1 cellular context compared by ENCODE assay signal in the genomic region with DNA sequence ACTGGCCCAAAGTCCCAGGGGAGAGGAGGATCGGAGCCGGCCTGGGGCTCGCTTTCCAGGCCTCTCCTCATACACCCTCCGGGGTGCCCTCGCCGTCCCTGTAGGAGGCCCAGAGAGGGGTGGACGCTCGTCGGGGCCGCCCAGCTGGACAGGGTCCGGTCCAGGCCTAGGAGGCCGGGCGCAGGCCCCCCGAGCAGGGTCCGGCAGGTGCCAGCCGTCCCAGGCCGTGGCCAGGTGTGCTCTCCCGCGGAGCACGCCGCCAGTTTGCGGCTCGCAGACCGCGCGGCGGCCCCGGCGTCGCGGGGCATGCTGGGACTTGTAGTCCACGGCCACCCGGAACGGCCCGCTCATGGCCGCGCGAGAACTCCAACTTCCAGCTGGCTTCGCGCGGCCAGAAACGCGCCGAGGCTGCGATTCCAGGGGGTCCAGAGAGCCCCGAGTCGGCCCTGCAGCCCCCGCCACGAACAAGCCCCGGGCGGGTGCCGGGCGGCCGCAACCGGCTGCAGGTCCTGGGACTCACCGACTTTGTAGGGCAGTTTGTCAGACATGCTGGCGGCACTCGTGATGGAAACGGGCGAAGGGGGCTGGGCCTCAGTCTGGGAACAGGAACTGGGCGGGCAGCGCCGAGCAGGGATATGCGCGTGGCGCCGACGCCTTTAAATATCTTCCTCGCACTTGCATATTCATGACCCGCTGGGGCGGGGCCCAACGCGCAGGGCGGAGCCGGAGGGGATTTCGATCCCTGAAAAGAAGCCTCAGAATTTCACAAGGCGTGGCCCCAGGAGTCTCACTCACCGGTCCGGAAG.
TF ChIP-seq lines count a peak whose summit lies in the region.

A gene (minus strand): TSS at position 633 of the 806 bp plus-strand sequence. CDS start 85 bp downstream, at position 548.

TF ChIP-seq in HepG2, 621 proteins besides CTCF, POLR2A, EP300 and RAD21 (continued from another document and continues in another):
- TF ChIP-seq, protein P1, sequence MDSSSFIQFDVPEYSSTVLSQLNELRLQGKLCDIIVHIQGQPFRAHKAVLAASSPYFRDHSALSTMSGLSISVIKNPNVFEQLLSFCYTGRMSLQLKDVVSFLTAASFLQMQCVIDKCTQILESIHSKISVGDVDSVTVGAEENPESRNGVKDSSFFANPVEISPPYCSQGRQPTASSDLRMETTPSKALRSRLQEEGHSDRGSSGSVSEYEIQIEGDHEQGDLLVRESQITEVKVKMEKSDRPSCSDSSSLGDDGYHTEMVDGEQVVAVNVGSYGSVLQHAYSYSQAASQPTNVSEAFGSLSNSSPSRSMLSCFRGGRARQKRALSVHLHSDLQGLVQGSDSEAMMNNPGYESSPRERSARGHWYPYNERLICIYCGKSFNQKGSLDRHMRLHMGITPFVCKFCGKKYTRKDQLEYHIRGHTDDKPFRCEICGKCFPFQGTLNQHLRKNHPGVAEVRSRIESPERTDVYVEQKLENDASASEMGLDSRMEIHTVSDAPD (CRISPR knock-in tag; IDR thresholded peaks at IDR 0.05), result peak; percentile 75; the same call in 1 of the 2 replicates
- TF ChIP-seq, protein P2, sequence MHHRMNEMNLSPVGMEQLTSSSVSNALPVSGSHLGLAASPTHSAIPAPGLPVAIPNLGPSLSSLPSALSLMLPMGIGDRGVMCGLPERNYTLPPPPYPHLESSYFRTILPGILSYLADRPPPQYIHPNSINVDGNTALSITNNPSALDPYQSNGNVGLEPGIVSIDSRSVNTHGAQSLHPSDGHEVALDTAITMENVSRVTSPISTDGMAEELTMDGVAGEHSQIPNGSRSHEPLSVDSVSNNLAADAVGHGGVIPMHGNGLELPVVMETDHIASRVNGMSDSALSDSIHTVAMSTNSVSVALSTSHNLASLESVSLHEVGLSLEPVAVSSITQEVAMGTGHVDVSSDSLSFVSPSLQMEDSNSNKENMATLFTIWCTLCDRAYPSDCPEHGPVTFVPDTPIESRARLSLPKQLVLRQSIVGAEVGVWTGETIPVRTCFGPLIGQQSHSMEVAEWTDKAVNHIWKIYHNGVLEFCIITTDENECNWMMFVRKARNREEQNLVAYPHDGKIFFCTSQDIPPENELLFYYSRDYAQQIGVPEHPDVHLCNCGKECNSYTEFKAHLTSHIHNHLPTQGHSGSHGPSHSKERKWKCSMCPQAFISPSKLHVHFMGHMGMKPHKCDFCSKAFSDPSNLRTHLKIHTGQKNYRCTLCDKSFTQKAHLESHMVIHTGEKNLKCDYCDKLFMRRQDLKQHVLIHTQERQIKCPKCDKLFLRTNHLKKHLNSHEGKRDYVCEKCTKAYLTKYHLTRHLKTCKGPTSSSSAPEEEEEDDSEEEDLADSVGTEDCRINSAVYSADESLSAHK (CRISPR knock-in tag; IDR thresholded peaks at IDR 0.05; ENCODE audit: borderline replicate concordance), result no peak
- TF ChIP-seq SRY (CRISPR knock-in tag; IDR thresholded peaks at IDR 0.05) (peak; percentile 77; the same call in 1 of the 2 replicates), U2AF1 (optimal IDR thresholded peaks at IDR 0.05; ENCODE audit: low read depth, low read length) (peak; percentile 25), NBN (conservative IDR thresholded peaks at IDR 0.05) (no peak), ZZZ3 (CRISPR knock-in tag; IDR thresholded peaks at IDR 0.05; ENCODE audit: borderline replicate concordance) (no peak), ZNF205 (CRISPR knock-in tag; IDR thresholded peaks at IDR 0.05) (peak; percentile 83), ZNF264 (CRISPR knock-in tag; IDR thresholded peaks at IDR 0.05) (peak; percentile 58; the same call in 1 of the 2 replicates), KLF16 (CRISPR knock-in tag; IDR thresholded peaks at IDR 0.05) (peak; percentile 31 to 99; a peak in 2 of 4 replicates), ZBTB8A (CRISPR knock-in tag; IDR thresholded peaks at IDR 0.05; ENCODE audit: borderline replicate concordance, low read depth) (no peak), PCBP2 (optimal IDR thresholded peaks at IDR 0.05; ENCODE audit: low read depth, low read length, poor library complexity, severe bottlenecking) (no peak), ZNF20 (CRISPR knock-in tag; IDR thresholded peaks at IDR 0.05) (peak; percentile 90; the same call in 1 of the 2 replicates), ZMAT3 (CRISPR knock-in tag; conservative IDR thresholded peaks at IDR 0.05) (peak; percentile 99), EEA1 (CRISPR knock-in tag; IDR thresholded peaks at IDR 0.05; ENCODE audit: borderline replicate concordance) (peak; percentile 100), PHF5A (CRISPR knock-in tag; IDR thresholded peaks at IDR 0.05; ENCODE audit: low read depth, unreplicated experiment) (peak; percentile 95), NFIB (CRISPR knock-in tag; IDR thresholded peaks at IDR 0.05; ENCODE audit: borderline replicate concordance) (no peak), ZNF282 (IDR thresholded peaks at IDR 0.05; ENCODE audit: partially characterized antibody) (no peak), NRL (CRISPR knock-in tag; IDR thresholded peaks at IDR 0.05; ENCODE audit: borderline replicate concordance) (peak; percentile 78; the same call in 1 of the 2 replicates), ZKSCAN5 (CRISPR knock-in tag; IDR thresholded peaks at IDR 0.05) (no peak), SP2 (CRISPR knock-in tag; IDR thresholded peaks at IDR 0.05) (peak; percentile 52), MYNN (CRISPR knock-in tag; IDR thresholded peaks at IDR 0.05; ENCODE audit: low read depth) (peak; percentile 40; the same call in 1 of the 2 replicates), TMF1 (CRISPR knock-in tag; IDR thresholded peaks at IDR 0.05; ENCODE audit: low read depth) (peak; percentile 92), SMYD3 (CRISPR knock-in tag; IDR thresholded peaks at IDR 0.05) (peak; percentile 77; the same call in 1 of the 2 replicates), RCOR2 (CRISPR knock-in tag; IDR thresholded peaks at IDR 0.05) (no peak), NCOA5 (CRISPR knock-in tag; IDR thresholded peaks at IDR 0.05) (peak; percentile 74), SNAI1 (CRISPR knock-in tag; IDR thresholded peaks at IDR 0.05; ENCODE audit: borderline replicate concordance) (peak; percentile 99), ZNF598 (CRISPR knock-in tag; IDR thresholded peaks at IDR 0.05; ENCODE audit: borderline replicate concordance) (peak; percentile 88), ZBTB42 (CRISPR knock-in tag; IDR thresholded peaks at IDR 0.05) (0 out of 2 replicates have a peak, but pooled peaks have one; percentile 79), POLR2G (IDR thresholded peaks at IDR 0.05; ENCODE audit: low read depth, low read length) (peak; percentile 98), PHB2 (IDR thresholded peaks at IDR 0.05; ENCODE audit: partially characterized antibody) (no peak), SP5 (CRISPR knock-in tag; IDR thresholded peaks at IDR 0.05; ENCODE audit: borderline replicate concordance, low read depth) (peak; percentile 54; the same call in 1 of the 2 replicates)
- TF ChIP-seq, protein P3, sequence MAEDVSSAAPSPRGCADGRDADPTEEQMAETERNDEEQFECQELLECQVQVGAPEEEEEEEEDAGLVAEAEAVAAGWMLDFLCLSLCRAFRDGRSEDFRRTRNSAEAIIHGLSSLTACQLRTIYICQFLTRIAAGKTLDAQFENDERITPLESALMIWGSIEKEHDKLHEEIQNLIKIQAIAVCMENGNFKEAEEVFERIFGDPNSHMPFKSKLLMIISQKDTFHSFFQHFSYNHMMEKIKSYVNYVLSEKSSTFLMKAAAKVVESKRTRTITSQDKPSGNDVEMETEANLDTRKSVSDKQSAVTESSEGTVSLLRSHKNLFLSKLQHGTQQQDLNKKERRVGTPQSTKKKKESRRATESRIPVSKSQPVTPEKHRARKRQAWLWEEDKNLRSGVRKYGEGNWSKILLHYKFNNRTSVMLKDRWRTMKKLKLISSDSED (CRISPR knock-in tag; IDR thresholded peaks at IDR 0.05), result no peak
- TF ChIP-seq, protein P4, sequence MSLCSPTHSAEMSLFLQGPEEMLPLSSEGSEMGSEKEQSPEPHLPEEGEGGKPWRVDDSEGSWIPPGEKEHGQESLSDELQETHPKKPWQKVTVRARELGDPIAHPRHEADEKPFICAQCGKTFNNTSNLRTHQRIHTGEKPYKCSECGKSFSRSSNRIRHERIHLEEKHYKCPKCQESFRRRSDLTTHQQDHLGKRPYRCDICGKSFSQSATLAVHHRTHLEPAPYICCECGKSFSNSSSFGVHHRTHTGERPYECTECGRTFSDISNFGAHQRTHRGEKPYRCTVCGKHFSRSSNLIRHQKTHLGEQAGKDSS (CRISPR knock-in tag; IDR thresholded peaks at IDR 0.05; ENCODE audit: borderline replicate concordance, low read depth), result peak; percentile 73
- TF ChIP-seq, protein P5, sequence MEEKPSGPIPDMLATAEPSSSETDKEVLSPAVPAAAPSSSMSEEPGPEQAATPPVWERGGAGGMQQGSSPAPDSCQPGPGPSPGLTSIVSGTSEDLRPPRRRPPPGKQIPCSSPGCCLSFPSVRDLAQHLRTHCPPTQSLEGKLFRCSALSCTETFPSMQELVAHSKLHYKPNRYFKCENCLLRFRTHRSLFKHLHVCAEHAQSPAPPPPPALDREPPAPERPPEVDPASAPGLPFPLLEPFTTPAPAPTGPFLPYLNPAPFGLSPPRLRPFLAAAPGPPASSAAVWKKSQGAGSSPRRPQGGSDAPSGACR (CRISPR knock-in tag; IDR thresholded peaks at IDR 0.05), result 0 out of 2 replicates have a peak, but pooled peaks have one; percentile 64
- TF ChIP-seq, protein P6, sequence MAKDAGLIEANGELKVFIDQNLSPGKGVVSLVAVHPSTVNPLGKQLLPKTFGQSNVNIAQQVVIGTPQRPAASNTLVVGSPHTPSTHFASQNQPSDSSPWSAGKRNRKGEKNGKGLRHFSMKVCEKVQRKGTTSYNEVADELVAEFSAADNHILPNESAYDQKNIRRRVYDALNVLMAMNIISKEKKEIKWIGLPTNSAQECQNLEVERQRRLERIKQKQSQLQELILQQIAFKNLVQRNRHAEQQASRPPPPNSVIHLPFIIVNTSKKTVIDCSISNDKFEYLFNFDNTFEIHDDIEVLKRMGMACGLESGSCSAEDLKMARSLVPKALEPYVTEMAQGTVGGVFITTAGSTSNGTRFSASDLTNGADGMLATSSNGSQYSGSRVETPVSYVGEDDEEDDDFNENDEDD (CRISPR knock-in tag; IDR thresholded peaks at IDR 0.05; ENCODE audit: borderline replicate concordance), result peak; percentile 93
- TF ChIP-seq, protein P7, sequence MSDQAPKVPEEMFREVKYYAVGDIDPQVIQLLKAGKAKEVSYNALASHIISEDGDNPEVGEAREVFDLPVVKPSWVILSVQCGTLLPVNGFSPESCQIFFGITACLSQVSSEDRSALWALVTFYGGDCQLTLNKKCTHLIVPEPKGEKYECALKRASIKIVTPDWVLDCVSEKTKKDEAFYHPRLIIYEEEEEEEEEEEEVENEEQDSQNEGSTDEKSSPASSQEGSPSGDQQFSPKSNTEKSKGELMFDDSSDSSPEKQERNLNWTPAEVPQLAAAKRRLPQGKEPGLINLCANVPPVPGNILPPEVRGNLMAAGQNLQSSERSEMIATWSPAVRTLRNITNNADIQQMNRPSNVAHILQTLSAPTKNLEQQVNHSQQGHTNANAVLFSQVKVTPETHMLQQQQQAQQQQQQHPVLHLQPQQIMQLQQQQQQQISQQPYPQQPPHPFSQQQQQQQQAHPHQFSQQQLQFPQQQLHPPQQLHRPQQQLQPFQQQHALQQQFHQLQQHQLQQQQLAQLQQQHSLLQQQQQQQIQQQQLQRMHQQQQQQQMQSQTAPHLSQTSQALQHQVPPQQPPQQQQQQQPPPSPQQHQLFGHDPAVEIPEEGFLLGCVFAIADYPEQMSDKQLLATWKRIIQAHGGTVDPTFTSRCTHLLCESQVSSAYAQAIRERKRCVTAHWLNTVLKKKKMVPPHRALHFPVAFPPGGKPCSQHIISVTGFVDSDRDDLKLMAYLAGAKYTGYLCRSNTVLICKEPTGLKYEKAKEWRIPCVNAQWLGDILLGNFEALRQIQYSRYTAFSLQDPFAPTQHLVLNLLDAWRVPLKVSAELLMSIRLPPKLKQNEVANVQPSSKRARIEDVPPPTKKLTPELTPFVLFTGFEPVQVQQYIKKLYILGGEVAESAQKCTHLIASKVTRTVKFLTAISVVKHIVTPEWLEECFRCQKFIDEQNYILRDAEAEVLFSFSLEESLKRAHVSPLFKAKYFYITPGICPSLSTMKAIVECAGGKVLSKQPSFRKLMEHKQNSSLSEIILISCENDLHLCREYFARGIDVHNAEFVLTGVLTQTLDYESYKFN (CRISPR knock-in tag; conservative IDR thresholded peaks at IDR 0.05), result peak; percentile 72
- TF ChIP-seq, protein P8, sequence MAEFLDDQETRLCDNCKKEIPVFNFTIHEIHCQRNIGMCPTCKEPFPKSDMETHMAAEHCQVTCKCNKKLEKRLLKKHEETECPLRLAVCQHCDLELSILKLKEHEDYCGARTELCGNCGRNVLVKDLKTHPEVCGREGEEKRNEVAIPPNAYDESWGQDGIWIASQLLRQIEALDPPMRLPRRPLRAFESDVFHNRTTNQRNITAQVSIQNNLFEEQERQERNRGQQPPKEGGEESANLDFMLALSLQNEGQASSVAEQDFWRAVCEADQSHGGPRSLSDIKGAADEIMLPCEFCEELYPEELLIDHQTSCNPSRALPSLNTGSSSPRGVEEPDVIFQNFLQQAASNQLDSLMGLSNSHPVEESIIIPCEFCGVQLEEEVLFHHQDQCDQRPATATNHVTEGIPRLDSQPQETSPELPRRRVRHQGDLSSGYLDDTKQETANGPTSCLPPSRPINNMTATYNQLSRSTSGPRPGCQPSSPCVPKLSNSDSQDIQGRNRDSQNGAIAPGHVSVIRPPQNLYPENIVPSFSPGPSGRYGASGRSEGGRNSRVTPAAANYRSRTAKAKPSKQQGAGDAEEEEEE (CRISPR knock-in tag; IDR thresholded peaks at IDR 0.05; ENCODE audit: borderline replicate concordance), result no peak
- TF ChIP-seq, protein P9, sequence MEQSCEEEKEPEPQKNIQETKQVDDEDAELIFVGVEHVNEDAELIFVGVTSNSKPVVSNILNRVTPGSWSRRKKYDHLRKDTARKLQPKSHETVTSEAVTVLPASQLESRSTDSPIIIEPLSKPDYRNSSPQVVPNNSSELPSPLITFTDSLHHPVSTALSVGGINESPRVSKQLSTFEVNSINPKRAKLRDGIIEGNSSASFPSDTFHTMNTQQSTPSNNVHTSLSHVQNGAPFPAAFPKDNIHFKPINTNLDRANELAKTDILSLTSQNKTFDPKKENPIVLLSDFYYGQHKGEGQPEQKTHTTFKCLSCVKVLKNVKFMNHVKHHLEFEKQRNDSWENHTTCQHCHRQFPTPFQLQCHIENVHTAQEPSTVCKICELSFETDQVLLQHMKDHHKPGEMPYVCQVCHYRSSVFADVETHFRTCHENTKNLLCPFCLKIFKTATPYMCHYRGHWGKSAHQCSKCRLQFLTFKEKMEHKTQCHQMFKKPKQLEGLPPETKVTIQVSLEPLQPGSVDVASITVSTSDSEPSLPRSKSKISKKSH (CRISPR knock-in tag; IDR thresholded peaks at IDR 0.05; ENCODE audit: borderline replicate concordance), result peak; percentile 16; the same call in 1 of the 2 replicates
- TF ChIP-seq, protein P10, sequence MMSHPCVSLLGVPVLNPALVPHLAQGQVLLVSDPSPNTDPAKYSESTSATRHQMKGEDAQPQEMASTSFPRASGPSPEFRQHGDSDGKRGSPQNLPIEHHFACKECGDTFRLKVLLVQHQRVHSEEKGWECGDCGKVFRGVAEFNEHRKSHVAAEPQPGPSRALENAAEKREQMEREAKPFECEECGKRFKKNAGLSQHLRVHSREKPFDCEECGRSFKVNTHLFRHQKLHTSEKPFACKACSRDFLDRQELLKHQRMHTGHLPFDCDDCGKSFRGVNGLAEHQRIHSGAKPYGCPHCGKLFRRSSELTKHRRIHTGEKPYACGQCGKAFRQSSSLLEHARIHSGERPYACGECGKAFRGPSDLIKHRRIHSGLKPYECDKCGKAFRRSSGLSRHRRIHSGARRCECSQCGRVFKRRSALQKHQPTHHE (CRISPR knock-in tag; IDR thresholded peaks at IDR 0.05; ENCODE audit: borderline replicate concordance), result peak; percentile 93
- TF ChIP-seq, protein P11, sequence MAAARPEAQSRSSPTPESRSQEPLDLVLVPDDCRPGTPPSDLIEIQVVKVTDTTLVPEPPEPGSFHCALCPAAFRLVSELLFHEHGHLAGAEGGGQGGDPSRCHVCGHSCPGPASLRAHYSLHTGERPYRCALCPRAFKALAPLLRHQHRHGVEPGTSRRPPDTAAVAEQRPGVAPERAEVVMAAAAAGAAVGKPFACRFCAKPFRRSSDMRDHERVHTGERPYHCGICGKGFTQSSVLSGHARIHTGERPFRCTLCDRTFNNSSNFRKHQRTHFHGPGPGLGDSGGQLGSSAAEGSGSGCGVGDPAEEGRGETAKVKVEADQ (CRISPR knock-in tag; IDR thresholded peaks at IDR 0.05; ENCODE audit: borderline replicate concordance), result peak; percentile 94
